Comparison of ENCODE assay signal across 8 cellular contexts in the genomic region with DNA sequence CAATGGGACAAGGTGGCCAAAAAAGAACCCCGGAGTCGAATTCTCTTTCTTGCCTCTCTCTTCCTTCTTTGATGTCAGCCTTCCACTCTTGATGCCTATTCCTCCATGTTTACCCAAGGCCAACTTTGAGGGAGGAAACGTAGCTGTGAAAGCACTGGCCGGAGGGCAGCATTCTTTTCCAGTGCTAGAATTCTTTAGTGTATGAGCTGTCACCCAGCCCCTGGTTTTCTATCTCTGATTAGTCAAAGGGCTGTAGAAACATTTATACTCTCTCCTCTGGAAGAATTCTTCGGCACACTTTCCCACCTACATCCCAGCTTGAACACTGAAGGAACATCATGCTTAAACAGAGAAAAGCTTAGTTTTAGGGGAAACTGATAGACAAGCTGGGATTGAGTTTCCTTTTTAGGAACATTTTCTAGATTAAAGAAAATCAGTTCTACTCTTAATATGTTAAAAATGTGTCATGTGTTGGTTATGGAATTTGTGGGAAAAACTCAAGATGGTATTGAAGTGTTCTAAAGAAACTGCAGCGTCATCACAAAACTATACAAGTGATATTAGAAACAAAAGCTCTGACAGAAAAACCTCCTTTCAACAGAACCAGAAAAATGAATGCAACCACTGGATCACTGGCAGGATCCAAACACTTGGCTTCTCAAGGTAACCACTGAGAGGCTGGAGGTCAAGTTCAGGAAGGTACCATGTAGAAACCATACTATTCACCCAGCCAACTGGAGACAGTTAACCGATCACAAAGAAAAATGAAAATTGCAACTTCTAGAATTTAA. TPM values are rescaled to one million over a fixed set of nuclear protein-coding genes. Genes with fewer than 3 reads are reported as not detected.
A peak's percentile ranks its signal among the peaks of the same experiment; 100 is the strongest.
DNase-seq lines count a peak whose midpoint lies in the region; ATAC-seq and TF ChIP-seq lines count a peak whose summit lies in the region.
"Had no signal": no experiment of that assay in that cellular context is flagged by ENCODE, and none has a peak within 500 bp of the region (broad histone marks: within the 10 kb centered on the region; RNA-seq: fewer than 3 reads in every experiment).

No MANE protein-coding gene starts in this region.

- POLR2A ChIA-PET in OCI-LY7 (lab: Charles Lee): interaction anchor here (1.1 kb wide), 1 partner anchor 14 kb away, joined by 4 read pairs; no protein-coding TSS in a partner anchor

- BruUV-seq in OCI-LY7 (replicated peaks; lab: Mats Ljungman, UMichigan): no TSS peak

- H3K9ac ChIP-seq in HUES48 (ENCODE audit: low read depth, low read length): no peak overlapping the region

- peaks cover 7% of the 10 kb centered on the region for H3K27me3 Mint-ChIP-seq in type B pancreatic cell

- peak overlapping the region; percentile 87 for H3K27ac Mint-ChIP-seq in type B pancreatic cell

- H3K4me3 ChIP-seq in HUES48 (ENCODE audit: low read depth, low read length): peak overlapping the region; percentile 45; the same call in 1 of the 2 replicates
- no peak overlapping the region for H3K4me3 ChIP-seq in breast epithelium
- no peak overlapping the region for H3K4me3 ChIP-seq in OCI-LY7 (ENCODE audit: low read depth, low read length, poor library complexity, severe bottlenecking)

- H3K27me3 ChIP-seq in HUES48 (ENCODE audit: control insufficient read depth, insufficient read depth, low read length): no peaks in the 10 kb centered on the region
- no peaks in the 10 kb centered on the region for H3K27me3 ChIP-seq in breast epithelium

- H3K9me3 ChIP-seq in HUES48 (ENCODE audit: control insufficient read depth, insufficient read depth, low read length) (no peaks in the 10 kb centered on the region), breast epithelium (no peaks in the 10 kb centered on the region), OCI-LY7 (ENCODE audit: low read length) (no peaks in the 10 kb centered on the region)

- H3K4me2 ChIP-seq in OCI-LY7 (ENCODE audit: low read length): no peak overlapping the region

- peaks cover 3% of the 10 kb centered on the region for H3K36me3 Mint-ChIP-seq in type B pancreatic cell

- peaks cover 15% of the 10 kb centered on the region for H3K9me3 Mint-ChIP-seq in type B pancreatic cell

- H3K4me3 Mint-ChIP-seq in type B pancreatic cell: peak overlapping the region; percentile 67

- peaks cover 40% of the 10 kb centered on the region for H3K4me1 ChIP-seq in HUES48 (ENCODE audit: control insufficient read depth, insufficient read depth, low read length)
- peaks cover 0 to 6% of the 10 kb centered on the region in 2 donors for H3K4me1 ChIP-seq in breast epithelium
- H3K4me1 ChIP-seq in OCI-LY7 (ENCODE audit: insufficient read depth, low read length, poor library complexity, severe bottlenecking): no peaks in the 10 kb centered on the region

- TF ChIP-seq CTCF in breast epithelium (IDR thresholded peaks at IDR 0.05) (no peak), type B pancreatic cell (conservative IDR thresholded peaks at IDR 0.05) (no peak), OCI-LY7 (conservative IDR thresholded peaks at IDR 0.05; ENCODE audit: low read length) (no peak)

- no peaks in the 10 kb centered on the region for H3K9me2 ChIP-seq in OCI-LY7 (ENCODE audit: insufficient read depth, low read length)

- H4K20me1 ChIP-seq in OCI-LY7 (ENCODE audit: insufficient read depth, low read length): no peaks in the 10 kb centered on the region

- CTCF ChIA-PET in OCI-LY7 (lab: Charles Lee; ENCODE audit: unreplicated experiment): no interaction called here

- H3K27ac ChIP-seq in HUES48 (ENCODE audit: low read depth, low read length): peak overlapping the region; percentile 96
- H3K27ac ChIP-seq in breast epithelium: peak overlapping the region; percentile 33 to 40
- no peak overlapping the region for H3K27ac ChIP-seq in OCI-LY7 (ENCODE audit: low read depth, low read length, poor library complexity, severe bottlenecking)

- no peak for TF ChIP-seq POLR2A in breast epithelium (IDR thresholded peaks at IDR 0.05)

- H3K79me2 ChIP-seq in OCI-LY7 (ENCODE audit: insufficient read depth, low read depth, low read length): no peaks in the 10 kb centered on the region

- DNase-seq in breast epithelium (ENCODE audit: low spot score in 2 of 2) (peak; percentile 55 to 63), kidney tubule cell (ENCODE audit: low spot score) (peak; percentile 93), type B pancreatic cell (ENCODE audit: extremely low spot score, unreplicated experiment) (no peak), OCI-LY7 (ENCODE audit: low spot score) (no peak)
- DNase-seq: activated CD4-positive, alpha-beta T cell treated with anti-CD3 and anti-CD28 coated beads, Interleukin-2, amount 50 U/mL, for 1 hour had no signal

- no peak for ATAC-seq in GM21447 (IDR thresholded peaks at IDR 0.05; ENCODE audit: unreplicated experiment)
- no peak for ATAC-seq in HG02852 (IDR thresholded peaks at IDR 0.05; ENCODE audit: unreplicated experiment)

- no peaks in the 10 kb centered on the region for H3K36me3 ChIP-seq in HUES48 (ENCODE audit: control insufficient read depth, insufficient read depth, low read length)
- no peaks in the 10 kb centered on the region for H3K36me3 ChIP-seq in breast epithelium
- no peaks in the 10 kb centered on the region for H3K36me3 ChIP-seq in OCI-LY7 (ENCODE audit: insufficient read depth, low read length)

- peaks cover 18% of the 10 kb centered on the region for H3K4me1 Mint-ChIP-seq in type B pancreatic cell (ENCODE audit: unreplicated experiment)

- intact Hi-C loops in breast epithelium (cut with DNase I; ENCODE audit: low total_unique reads): no loop called here
- intact Hi-C loops in OCI-LY7 (cut with micrococcal nuclease; ENCODE audit: unreplicated experiment): no loop called here

- no peak overlapping the region for H2AFZ ChIP-seq in OCI-LY7 (ENCODE audit: low read length)

RNA-seq across cellular contexts. Expression of gene UTRN, which starts 20.7 kb away (rescaled TPM):
- total RNA-seq in breast epithelium (100 to 1,000 TPM; 204 to 397 (median 263) TPM), type B pancreatic cell (ENCODE audit: low replicate concordance) (75.1 and 77.7 TPM in 2 replicates), OCI-LY7 (2022) (18.1 and 24.8 TPM in 2 replicates)
- total RNA-seq in OCI-LY7 (2014; rRNA removed; shearing (Covaris generic)): 16.1 and 17.5 TPM in 2 replicates

Comparison
In these comparisons a context has a peak if more than half of its experiments do, and no peak if none do; other contexts are left out.
1. DNase-seq: peak in breast epithelium (2 of 2) and kidney tubule cell (single experiment); none in type B pancreatic cell (single experiment) and OCI-LY7 (single experiment).